In genomic region chr11:19370100-19370861, GRCh38 we compare ENCODE assay signal across 12 cellular contexts.
DNase-seq lines count a peak whose midpoint lies in the region; ATAC-seq, FAIRE-seq and TF ChIP-seq lines count a peak whose summit lies in the region.
"Had no signal": no experiment of that assay in that cellular context is flagged by ENCODE, and none has a peak within 500 bp of the region (broad histone marks: within the 10 kb centered on the region; RNA-seq: fewer than 3 reads in every experiment).

No MANE protein-coding gene starts in this region.

- H3K9me1 ChIP-seq in endothelial cell of umbilical vein (replicated peaks; ENCODE audit: control insufficient read depth, extremely low read depth, insufficient read depth, low read length), result no peaks in the 10 kb centered on the region

- POLR2A ChIA-PET in endothelial cell of umbilical vein (lab: Charles Lee), result interaction anchor here (2.0 kb wide), 1 partner anchor 24 kb away, joined by 7 read pairs; no protein-coding TSS in a partner anchor

- H3K27ac ChIP-seq in endothelial cell of umbilical vein (ENCODE audit: insufficient read depth, low read depth, low read length) (peak overlapping the region; percentile 91), lower lobe of right lung (peak overlapping the region; percentile 51), upper lobe of right lung (peak overlapping the region; percentile 56)
- H3K27ac ChIP-seq: vagina had no signal

- intact Hi-C loops in endothelial cell of umbilical vein (cut with micrococcal nuclease), result loop anchor here (1.0 to 5.0 kb wide), 10 partner anchors 25 to 743 kb away; no protein-coding TSS in a partner anchor
- intact Hi-C loops in lower lobe of right lung (cut with DNase I), result no loop called here
- intact Hi-C loops in upper lobe of right lung (cut with DNase I), result no loop called here

- H2AFZ ChIP-seq in endothelial cell of umbilical vein (ENCODE audit: low read depth, low read length), result peak overlapping the region; percentile 79

- H4K20me1 ChIP-seq in endothelial cell of umbilical vein (replicated peaks; ENCODE audit: control insufficient read depth, extremely low read depth, insufficient read depth, low read length), result no peaks in the 10 kb centered on the region

- H3K9ac ChIP-seq in endothelial cell of umbilical vein (replicated peaks; ENCODE audit: extremely low read depth, insufficient read depth, low read length), result peak overlapping the region; percentile 64

- no TSS peak for BruUV-seq in endothelial cell of umbilical vein (replicated peaks; lab: Mats Ljungman, UMichigan)

- ATAC-seq in lower lobe of right lung (peak; percentile 70 to 84), upper lobe of right lung (peak; percentile 79), HG03135 (IDR thresholded peaks at IDR 0.05; ENCODE audit: unreplicated experiment) (no peak), GM19397 (IDR thresholded peaks at IDR 0.05; ENCODE audit: unreplicated experiment) (no peak)
- ATAC-seq: activated T-cell treated with anti-CD3 and anti-CD28 coated beads, Interleukin-2, amount 50 U/mL, for 72 hours had no signal

- dilution Hi-C loops in endothelial cell of umbilical vein (cut with MboI; ENCODE audit: extremely low pct_ligation_motif_present, low sequenced_read_pairs), result no loop called here

- no peak for TF ChIP-seq POLR2A in endothelial cell of umbilical vein (IDR thresholded peaks at IDR 0.05; ENCODE audit: low read depth, low read length)

- no peaks in the 10 kb centered on the region for H3K36me3 ChIP-seq in endothelial cell of umbilical vein (ENCODE audit: control insufficient read depth in 2 of 2, extremely low read depth in 1 of 2, insufficient read depth in 2 of 2, low read length in 2 of 2)
- H3K36me3 ChIP-seq in lower lobe of right lung, result no peaks in the 10 kb centered on the region
- H3K36me3 ChIP-seq in upper lobe of right lung, result no peaks in the 10 kb centered on the region
- H3K36me3 ChIP-seq: vagina had no signal

- H3K4me1 ChIP-seq in endothelial cell of umbilical vein (ENCODE audit: control insufficient read depth, extremely low read depth, insufficient read depth, low read length) (peaks cover 83% of the 10 kb centered on the region), lower lobe of right lung (peaks cover 21% of the 10 kb centered on the region), upper lobe of right lung (peaks cover 32% of the 10 kb centered on the region)

- H3K4me2 ChIP-seq in endothelial cell of umbilical vein (ENCODE audit: insufficient read depth, low read length), result peak overlapping the region; percentile 74

- peak overlapping the region in 1 of 3 experiments; percentile 28 for H3K4me3 ChIP-seq in endothelial cell of umbilical vein (replicated peaks in 1 of 3; ENCODE audit: insufficient read depth in 1 of 3, low read depth in 1 of 3, low read length in 3 of 3)
- H3K4me3 ChIP-seq in lower lobe of right lung, result no peak overlapping the region
- H3K4me3 ChIP-seq in upper lobe of right lung, result no peak overlapping the region
- H3K4me3 ChIP-seq: vagina had no signal

- no peaks in the 10 kb centered on the region for H3K27me3 ChIP-seq in endothelial cell of umbilical vein (ENCODE audit: control insufficient read depth in 2 of 2, insufficient read depth in 2 of 2, low read length in 2 of 2)
- no peaks in the 10 kb centered on the region for H3K27me3 ChIP-seq in lower lobe of right lung (ENCODE audit: low read depth)
- no peaks in the 10 kb centered on the region for H3K27me3 ChIP-seq in upper lobe of right lung
- H3K27me3 ChIP-seq: vagina had no signal

- H3K9me3 ChIP-seq in endothelial cell of umbilical vein (replicated peaks; ENCODE audit: control insufficient read depth, insufficient read depth, low read length) (no peaks in the 10 kb centered on the region), lower lobe of right lung (no peaks in the 10 kb centered on the region), upper lobe of right lung (no peaks in the 10 kb centered on the region)
- H3K9me3 ChIP-seq: vagina had no signal

- TF ChIP-seq CTCF in endothelial cell of umbilical vein (IDR thresholded peaks at IDR 0.05; ENCODE audit: extremely low read depth in 1 of 2, insufficient read depth in 1 of 2, low read depth in 1 of 2, low read length in 2 of 2) (no peak), lower lobe of right lung (IDR thresholded peaks at IDR 0.05) (no peak), upper lobe of right lung (IDR thresholded peaks at IDR 0.05) (no peak)

- CTCF ChIA-PET in endothelial cell of umbilical vein (lab: Charles Lee), result interaction anchor here (0.6 to 4.1 kb wide), 7 partner anchors 14 to 248 kb away, joined by 3 to 21 read pairs (median 3); no protein-coding TSS in a partner anchor

- DNase-seq in SIG-M5 treated with dmso at 0.1 percent for 504 hours (lab: John Stamatoyannopoulos, UW; ENCODE audit: unreplicated experiment) (peak; percentile 23), SIG-M5 (lab: John Stamatoyannopoulos, UW) (no peak), endothelial cell of umbilical vein (ENCODE audit: low read depth, low spot score) (peak; percentile 94), lower lobe of right lung (no peak), upper lobe of right lung (no peak), UCSD-AML1 (lab: John Stamatoyannopoulos, UW; ENCODE audit: unreplicated experiment) (no peak)
- DNase-seq: activated T-cell treated with anti-CD3 and anti-CD28 coated beads, Interleukin-2, amount 50 U/mL, for 72 hours; NCI-H2029 treated with DMSO at 0.1 percent for 48 hours; stimulated activated CD4-positive, alpha-beta T cell treated with anti-CD3 and anti-CD28 coated beads, Interleukin-2, amount 100 ng/mL, for 48 hours had no signal

- H3K79me2 ChIP-seq in endothelial cell of umbilical vein (ENCODE audit: control insufficient read depth, insufficient read depth, low read length), result no peaks in the 10 kb centered on the region

- FAIRE-seq in endothelial cell of umbilical vein (lab: Jason Lieb, UNC), result peak; percentile 93

TF ChIP-seq in endothelial cell of umbilical vein, 7 proteins besides CTCF, POLR2A, EP300 and RAD21:
- TF ChIP-seq POLR2AphosphoS5 (IDR thresholded peaks at IDR 0.05; ENCODE audit: insufficient read depth, low read depth, low read length) (peak; percentile 45), JUN (IDR thresholded peaks at IDR 0.05; ENCODE audit: borderline replicate concordance, insufficient read depth, insufficient read length, low read depth) (peak; percentile 62), EZH2 (IDR thresholded peaks at IDR 0.05; ENCODE audit: borderline replicate concordance, low read depth, low read length, severe bottlenecking) (no peak), GATA2 (IDR thresholded peaks at IDR 0.05; ENCODE audit: insufficient read depth, insufficient read length, low read depth, low read length) (peak; percentile 49), FOS (IDR thresholded peaks at IDR 0.05; ENCODE audit: borderline replicate concordance, insufficient read depth, low read length) (no peak), MYC (IDR thresholded peaks at IDR 0.05; ENCODE audit: low read depth, low read length) (no peak), MAX (IDR thresholded peaks at IDR 0.05; ENCODE audit: insufficient read depth, insufficient read length) (peak; percentile 83)
TF ChIP-seq in endothelial cell of umbilical vein: peak in this region for 4.

Comparison
In these comparisons a context has a peak if more than half of its experiments do, and no peak if none do; other contexts are left out.
1. DNase-seq: peak in SIG-M5 treated with dmso at 0.1 percent for 504 hours (single experiment) and endothelial cell of umbilical vein (single experiment); none in SIG-M5 (single experiment), lower lobe of right lung (single experiment), upper lobe of right lung (single experiment) and UCSD-AML1 (single experiment).
2. ATAC-seq: peak in lower lobe of right lung (2 of 2) and upper lobe of right lung (single experiment); none in HG03135 (single experiment) and GM19397 (single experiment).
3. Peak in every context shown above with its lines, with median percentiles within 50 percentile points of each other: H3K27ac ChIP-seq.